8 cellular contexts compared by ENCODE assay signal in the genomic region with DNA sequence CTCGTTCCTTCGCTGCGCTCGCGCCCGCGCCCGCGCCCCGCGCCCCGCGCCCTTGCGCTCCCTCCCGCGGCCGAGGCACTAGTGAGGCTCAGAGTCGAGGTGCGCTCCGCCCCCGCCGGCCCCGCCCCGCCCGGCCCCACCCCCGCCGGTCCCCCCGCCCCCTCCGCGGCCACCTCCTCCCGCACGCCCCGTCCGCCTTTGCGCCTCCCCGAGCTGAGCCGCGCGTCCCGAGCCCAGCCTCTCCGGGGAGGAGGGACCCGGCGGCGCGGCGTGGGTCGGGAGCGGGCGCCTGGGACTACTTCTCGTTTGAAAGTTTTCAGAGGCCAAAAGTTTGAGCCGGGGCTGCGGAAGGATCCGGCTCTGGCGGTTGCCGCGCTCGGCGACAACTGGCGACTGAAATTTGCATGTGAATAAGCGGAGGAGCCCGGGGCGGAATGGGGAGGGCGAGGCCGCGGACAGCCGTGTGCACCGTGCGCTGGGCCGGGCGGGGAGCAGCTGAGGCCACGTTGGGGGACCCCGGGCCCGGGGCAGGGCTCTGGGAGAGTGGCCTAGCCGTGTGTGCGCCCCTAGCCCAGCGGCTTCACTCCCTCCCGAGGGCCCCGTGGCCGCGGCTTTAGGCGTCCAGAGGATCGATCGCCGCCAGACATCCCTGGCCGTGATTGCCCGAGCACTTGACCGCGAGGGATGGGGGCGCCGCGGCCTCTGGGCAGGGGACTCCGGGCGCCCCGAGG. TPM values are rescaled to one million over a fixed set of nuclear protein-coding genes. Genes with fewer than 3 reads are reported as not detected.
A peak's percentile ranks its signal among the peaks of the same experiment; 100 is the strongest.
DNase-seq lines count a peak whose midpoint lies in the region; ATAC-seq and TF ChIP-seq lines count a peak whose summit lies in the region.

A gene (minus strand): TSS at position 83 of the 731 bp plus-strand sequence. CDS start 262 bp downstream, outside the sequence.

- no peak within 1 kb of the TSS for H2AFZ ChIP-seq in fibroblast of lung (ENCODE audit: low read length)

- no TSS peak for BruUV-seq in Panc1 (replicated peaks; lab: Mats Ljungman, UMichigan)

- TF ChIP-seq CTCF in Panc1 (IDR thresholded peaks at IDR 0.05) (no peak), fibroblast of lung (conservative IDR thresholded peaks at IDR 0.05 in 1 of 2, IDR thresholded peaks at IDR 0.05 in 1 of 2; ENCODE audit: low read depth in 1 of 2, low read length in 2 of 2) (no peak)

- no peaks in the 10 kb centered on the region for H3K27me3 ChIP-seq in CD4-positive, CD25-positive, alpha-beta regulatory T cell (ENCODE audit: control insufficient read depth, insufficient read depth, low read length)
- no peaks in the 10 kb centered on the region for H3K27me3 ChIP-seq in Panc1 (ENCODE audit: control insufficient read depth, insufficient read depth, low read length)
- no peaks in the 10 kb centered on the region for H3K27me3 ChIP-seq in fibroblast of lung (ENCODE audit: control insufficient read depth, insufficient read depth, low read length)

- H3K4me1 Mint-ChIP-seq in CD4-positive, CD25-positive, alpha-beta regulatory T cell: peaks cover 0 to 38% (median 7%) of the 10 kb centered on the region in 4 donors
- peaks cover 3 to 45% (median 32%) of the 10 kb centered on the region in 4 donors for H3K4me1 Mint-ChIP-seq in naive thymus-derived CD8-positive, alpha-beta T cell

- H3K9ac ChIP-seq in fibroblast of lung (ENCODE audit: insufficient read depth, low read length): peak within 1 kb of the TSS; percentile 72

- intact Hi-C loops in Panc1 (cut with micrococcal nuclease; ENCODE audit: unreplicated experiment): no loop called here

- peaks cover 50% of the 10 kb centered on the region for H3K4me1 ChIP-seq in CD4-positive, CD25-positive, alpha-beta regulatory T cell (ENCODE audit: control insufficient read depth, insufficient read depth, low read length, poor library complexity, severe bottlenecking)
- peaks cover 11% of the 10 kb centered on the region for H3K4me1 ChIP-seq in Panc1 (ENCODE audit: control insufficient read depth, insufficient read depth, low read length)
- peaks cover 18% of the 10 kb centered on the region for H3K4me1 ChIP-seq in fibroblast of lung (ENCODE audit: control insufficient read depth, extremely low read depth, insufficient read depth, low read length)

- CTCF ChIA-PET in Panc1 (lab: Charles Lee): no interaction called here

- H3K4me3 Mint-ChIP-seq in CD4-positive, CD25-positive, alpha-beta regulatory T cell: peak within 1 kb of the TSS; percentile 87 to 95 (median 90)
- H3K4me3 Mint-ChIP-seq in naive thymus-derived CD8-positive, alpha-beta T cell: peak within 1 kb of the TSS; percentile 83 to 92 (median 88)

- ATAC-seq in CD4-positive, CD25-positive, alpha-beta regulatory T cell (ENCODE audit: low read depth in 2 of 2): peak; percentile 70 to 77
- ATAC-seq in HG03457 (IDR thresholded peaks at IDR 0.05; ENCODE audit: unreplicated experiment): peak; percentile 45
- ATAC-seq in Panc1: peak; percentile 87
- peak; percentile 72 to 73 for ATAC-seq in naive thymus-derived CD8-positive, alpha-beta T cell

- peak within 1 kb of the TSS; percentile 84 for H3K4me2 ChIP-seq in fibroblast of lung (ENCODE audit: extremely low read depth, insufficient read depth, low read length)

- peak within 1 kb of the TSS; percentile 78 for H3K27ac ChIP-seq in CD4-positive, CD25-positive, alpha-beta regulatory T cell (ENCODE audit: insufficient read depth, low read length, poor library complexity, severe bottlenecking)
- peak within 1 kb of the TSS; percentile 72 for H3K27ac ChIP-seq in Panc1 (ENCODE audit: low read length)
- peak within 1 kb of the TSS; percentile 51 for H3K27ac ChIP-seq in fibroblast of lung (ENCODE audit: insufficient read depth, low read length)

- no peaks in the 10 kb centered on the region for H3K36me3 Mint-ChIP-seq in CD4-positive, CD25-positive, alpha-beta regulatory T cell
- peaks cover 0 to 7% (median 0%) of the 10 kb centered on the region in 3 donors for H3K36me3 Mint-ChIP-seq in naive thymus-derived CD8-positive, alpha-beta T cell

- H3K36me3 ChIP-seq in CD4-positive, CD25-positive, alpha-beta regulatory T cell (ENCODE audit: control insufficient read depth, insufficient read depth, low read length): peaks cover 6% of the 10 kb centered on the region
- peaks cover 2% of the 10 kb centered on the region; the same call in 1 of the 2 replicates for H3K36me3 ChIP-seq in Panc1 (ENCODE audit: control insufficient read depth, insufficient read depth, low read length)
- H3K36me3 ChIP-seq in fibroblast of lung (ENCODE audit: control insufficient read depth, insufficient read depth, low read length): peaks cover 4% of the 10 kb centered on the region

- in situ Hi-C loops in Panc1 (cut with HindIII; ENCODE audit: low pct_unique_long_range_greater_than_20kb, low sequenced_read_pairs): loop anchor here (10.0 kb wide), 1 partner anchor 61 kb away; a partner anchor contains a TSS

- H3K27ac Mint-ChIP-seq in CD4-positive, CD25-positive, alpha-beta regulatory T cell: peak within 1 kb of the TSS; percentile 20 to 84 (median 71)
- H3K27ac Mint-ChIP-seq in naive thymus-derived CD8-positive, alpha-beta T cell: peak within 1 kb of the TSS; percentile 28 to 91 (median 79)

- H3K9me3 Mint-ChIP-seq in CD4-positive, CD25-positive, alpha-beta regulatory T cell: no peaks in the 10 kb centered on the region
- no peaks in the 10 kb centered on the region for H3K9me3 Mint-ChIP-seq in naive thymus-derived CD8-positive, alpha-beta T cell

- DNase-seq in CD4-positive, CD25-positive, alpha-beta regulatory T cell: peak; percentile 81 to 85 (median 84)
- DNase-seq in GM19240 (ENCODE audit: insufficient read length, low spot score) (peak; percentile 82), Panc1 (ENCODE audit: low read depth, low spot score) (no peak), activated T-helper 1 cell treated with Interleukin-2 at 50 U/mL for 16 hours (ENCODE audit: low read depth) (peak; percentile 79), fibroblast of lung (ENCODE audit: low read depth in 2 of 2) (peak; percentile 91 to 92)
- DNase-seq in naive thymus-derived CD8-positive, alpha-beta T cell: peak; percentile 79 to 90 (median 84)
- peak; percentile 81 to 90 (median 85) for DNase-seq in stimulated activated naive CD4-positive, alpha-beta T cell (lab: John Stamatoyannopoulos, UW)

- H3K27me3 Mint-ChIP-seq in CD4-positive, CD25-positive, alpha-beta regulatory T cell: no peaks in the 10 kb centered on the region
- H3K27me3 Mint-ChIP-seq in naive thymus-derived CD8-positive, alpha-beta T cell: no peaks in the 10 kb centered on the region

- no peaks in the 10 kb centered on the region for H3K9me3 ChIP-seq in CD4-positive, CD25-positive, alpha-beta regulatory T cell (ENCODE audit: control insufficient read depth in 2 of 2, low read length in 2 of 2)
- H3K9me3 ChIP-seq in Panc1 (ENCODE audit: control insufficient read depth, insufficient read depth, low read depth, low read length): no peaks in the 10 kb centered on the region
- H3K9me3 ChIP-seq in fibroblast of lung (ENCODE audit: control insufficient read depth, insufficient read depth, low read depth, low read length): no peaks in the 10 kb centered on the region

- peak within 1 kb of the TSS; percentile 72 for H3K4me3 ChIP-seq in CD4-positive, CD25-positive, alpha-beta regulatory T cell (ENCODE audit: low read depth, low read length)
- H3K4me3 ChIP-seq in Panc1 (ENCODE audit: low read depth in 2 of 2, low read length in 2 of 2) (peak within 1 kb of the TSS; percentile 62 to 70), fibroblast of lung (replicated peaks in 1 of 4; ENCODE audit: control extremely low read depth in 1 of 4, insufficient read depth in 1 of 4, low read depth in 3 of 4, low read length in 4 of 4) (peak within 1 kb of the TSS; percentile 67 to 77 (median 70))

- H3K79me2 ChIP-seq in fibroblast of lung (ENCODE audit: control insufficient read depth, insufficient read depth, low read length): peaks cover 33% of the 10 kb centered on the region

- POLR2A ChIA-PET in Panc1 (lab: Charles Lee): no interaction called here
- POLR2A ChIA-PET in naive thymus-derived CD8-positive, alpha-beta T cell (lab: Charles Lee): interaction anchor here (0.6 to 1.3 kb wide), 4 partner anchors 9 to 14 kb away, joined by 3 to 7 read pairs (median 4); no protein-coding TSS in a partner anchor

- no peaks in the 10 kb centered on the region for H4K20me1 ChIP-seq in fibroblast of lung (ENCODE audit: control insufficient read depth, extremely low read depth, insufficient read depth, low read length)

RNA-seq across cellular contexts. Expression of the gene that starts here (rescaled TPM):
- 52.3 TPM for total RNA-seq in CD4-positive, CD25-positive, alpha-beta regulatory T cell
- polyA plus RNA-seq in CD4-positive, CD25-positive, alpha-beta regulatory T cell: 1 to 10 TPM; 1.2 to 1.7 (median 1.5) TPM
- total RNA-seq in Panc1 (2021; ENCODE audit: unreplicated experiment): 13.4 TPM
- 11.1 TPM for polyA plus RNA-seq in Panc1 (2012; ENCODE audit: insufficient read length)
- 10.9 and 12.1 TPM in 2 replicates for total RNA-seq in fibroblast of lung
- 0.98 and 3.3 TPM in 2 replicates for polyA plus RNA-seq in fibroblast of lung
- 3.7 and 14.9 TPM in 2 replicates for polyA plus RNA-seq in fibroblast of lung (2012)
- polyA minus RNA-seq in fibroblast of lung (ENCODE audit: low replicate concordance): 5.1 and 25.2 TPM in 2 replicates
- 10 to 100 TPM; 76.2 to 84.3 TPM for total RNA-seq in naive thymus-derived CD8-positive, alpha-beta T cell
- 1 to 10 TPM; 1.3 to 5.9 (median 1.6) TPM for polyA plus RNA-seq in naive thymus-derived CD8-positive, alpha-beta T cell
